Comparison of ENCODE assay signal across 13 cellular contexts in genomic region chr18:7307586-7307985, GRCh38.
DNase-seq lines count a peak whose midpoint lies in the region; ATAC-seq and TF ChIP-seq lines count a peak whose summit lies in the region.
"Had no signal": no experiment of that assay in that cellular context is flagged by ENCODE, and none has a peak within 500 bp of the region (broad histone marks: within the 10 kb centered on the region; RNA-seq: fewer than 3 reads in every experiment).

No MANE protein-coding gene starts in this region.

- H3F3A ChIP-seq in neural progenitor cell (ENCODE audit: low read depth) = no peaks in the 10 kb centered on the region

- no peaks in the 10 kb centered on the region for H3K36me3 Mint-ChIP-seq in neural progenitor cell
- H3K36me3 Mint-ChIP-seq: CD4-positive, CD25-positive, alpha-beta regulatory T cell had no signal

- H3K4me1 ChIP-seq in right atrium auricular region (peaks cover 0 to 3% of the 10 kb centered on the region in 2 donors), left ventricle myocardium inferior (peaks cover 10% of the 10 kb centered on the region), neural progenitor cell (peaks cover 6% of the 10 kb centered on the region), sigmoid colon (peaks cover 0 to 18% (median 17%) of the 10 kb centered on the region in 4 donors), tibial artery (peaks cover 0 to 4% (median 0%) of the 10 kb centered on the region in 4 donors)
- H3K4me1 ChIP-seq: BLaER1 treated with 17β-estradiol and CSF1 and Interleukin-3, amounts not matched to agents 10 nM and 100 nM had no signal

- H3K36me3 ChIP-seq in right atrium auricular region = no peaks in the 10 kb centered on the region
- H3K36me3 ChIP-seq in left ventricle myocardium inferior = no peaks in the 10 kb centered on the region
- H3K36me3 ChIP-seq in neural progenitor cell = no peaks in the 10 kb centered on the region
- no peaks in the 10 kb centered on the region for H3K36me3 ChIP-seq in sigmoid colon
- H3K36me3 ChIP-seq in tibial artery = no peaks in the 10 kb centered on the region
- H3K36me3 ChIP-seq: BLaER1 treated with 17β-estradiol and CSF1 and Interleukin-3, amounts not matched to agents 10 nM and 100 nM had no signal

- H3K4me3 ChIP-seq in right atrium auricular region (no peak overlapping the region), left ventricle myocardium inferior (no peak overlapping the region), neural progenitor cell (no peak overlapping the region), sigmoid colon (no peak overlapping the region), tibial artery (no peak overlapping the region)
- H3K4me3 ChIP-seq: BLaER1 treated with 17β-estradiol and CSF1 and Interleukin-3, amounts not matched to agents 10 nM and 100 nM; GM23248 had no signal

- H3K9me3 Mint-ChIP-seq in neural progenitor cell = peaks cover 6% of the 10 kb centered on the region

- no peak overlapping the region for H3K27ac Mint-ChIP-seq in neural progenitor cell
- H3K27ac Mint-ChIP-seq: CD4-positive, CD25-positive, alpha-beta regulatory T cell had no signal

- no peak overlapping the region for H3K4me2 ChIP-seq in neural progenitor cell
- H3K4me2 ChIP-seq: BLaER1 treated with 17β-estradiol and CSF1 and Interleukin-3, amounts not matched to agents 10 nM and 100 nM had no signal

- no peak overlapping the region for H3K4me3 Mint-ChIP-seq in neural progenitor cell
- H3K4me3 Mint-ChIP-seq: CD4-positive, CD25-positive, alpha-beta regulatory T cell had no signal

- peaks cover 0 to 1% of the 10 kb centered on the region in 2 donors for H3K9me3 ChIP-seq in right atrium auricular region
- H3K9me3 ChIP-seq in left ventricle myocardium inferior (replicated peaks) = peaks cover 5% of the 10 kb centered on the region
- no peaks in the 10 kb centered on the region for H3K9me3 ChIP-seq in neural progenitor cell (ENCODE audit: low read depth)
- H3K9me3 ChIP-seq in sigmoid colon = no peaks in the 10 kb centered on the region
- peaks cover 0 to 6% (median 6%) of the 10 kb centered on the region in 3 donors for H3K9me3 ChIP-seq in tibial artery

- H3K9ac ChIP-seq in neural progenitor cell = no peak overlapping the region
- H3K9ac ChIP-seq: BLaER1 treated with 17β-estradiol and CSF1 and Interleukin-3, amounts not matched to agents 10 nM and 100 nM; GM23248 had no signal

- intact Hi-C loops in left ventricle myocardium inferior (cut with micrococcal nuclease) (no loop called here), sigmoid colon (cut with DNase I) (no loop called here), tibial artery (cut with DNase I; ENCODE audit: low total_unique reads) (no loop called here)

- H3K27me3 Mint-ChIP-seq in neural progenitor cell (ENCODE audit: insufficient read depth, low read depth) = no peaks in the 10 kb centered on the region

- TF ChIP-seq POLR2A in sigmoid colon (IDR thresholded peaks at IDR 0.05) = no peak

- no peaks in the 10 kb centered on the region for H4K20me1 ChIP-seq in neural progenitor cell (ENCODE audit: low read depth)
- H4K20me1 ChIP-seq: BLaER1 treated with 17β-estradiol and CSF1 and Interleukin-3, amounts not matched to agents 10 nM and 100 nM had no signal

- no peaks in the 10 kb centered on the region for H3K27me3 ChIP-seq in right atrium auricular region
- H3K27me3 ChIP-seq in left ventricle myocardium inferior (ENCODE audit: low read depth) = no peaks in the 10 kb centered on the region
- no peaks in the 10 kb centered on the region for H3K27me3 ChIP-seq in neural progenitor cell
- no peaks in the 10 kb centered on the region for H3K27me3 ChIP-seq in sigmoid colon
- H3K27me3 ChIP-seq in tibial artery = no peaks in the 10 kb centered on the region
- H3K27me3 ChIP-seq: BLaER1 treated with 17β-estradiol and CSF1 and Interleukin-3, amounts not matched to agents 10 nM and 100 nM had no signal

- no peaks in the 10 kb centered on the region for H3K79me2 ChIP-seq in neural progenitor cell (ENCODE audit: low read depth)

- no peak for TF ChIP-seq CTCF in right atrium auricular region (IDR thresholded peaks at IDR 0.05)
- TF ChIP-seq CTCF in left ventricle myocardium inferior (IDR thresholded peaks at IDR 0.05; ENCODE audit: borderline replicate concordance) = no peak
- TF ChIP-seq CTCF in neural progenitor cell (IDR thresholded peaks at IDR 0.05) = no peak
- no peak for TF ChIP-seq CTCF in sigmoid colon (IDR thresholded peaks at IDR 0.05)
- TF ChIP-seq CTCF in tibial artery (IDR thresholded peaks at IDR 0.05) = no peak

- DNase-seq in right atrium auricular region (ENCODE audit: low spot score) = peak; percentile 28
- DNase-seq in left ventricle myocardium inferior = no peak
- DNase-seq in neural progenitor cell (ENCODE audit: low spot score) = no peak
- no peak for DNase-seq in sigmoid colon
- no peak for DNase-seq in tibial artery
- no peak for DNase-seq in HT-29 (ENCODE audit: low spot score)
- DNase-seq: ACHN; CD4-positive, CD25-positive, alpha-beta regulatory T cell; GM23248; H7; IMR-90 had no signal

- H3K27ac ChIP-seq in right atrium auricular region (no peak overlapping the region), left ventricle myocardium inferior (replicated peaks) (no peak overlapping the region), neural progenitor cell (no peak overlapping the region), sigmoid colon (peak overlapping the region in 3 of 4 donors; percentile 12 to 53 (median 32)), tibial artery (no peak overlapping the region)
- H3K27ac ChIP-seq: BLaER1 treated with 17β-estradiol and CSF1 and Interleukin-3, amounts not matched to agents 10 nM and 100 nM; GM23248 had no signal

- no peak for TF ChIP-seq EP300 in sigmoid colon (IDR thresholded peaks at IDR 0.05)

- peaks cover 5% of the 10 kb centered on the region for H3K4me1 Mint-ChIP-seq in neural progenitor cell
- H3K4me1 Mint-ChIP-seq: CD4-positive, CD25-positive, alpha-beta regulatory T cell had no signal

- H2AFZ ChIP-seq in neural progenitor cell (replicated peaks) = peak overlapping the region; percentile 28
- H2AFZ ChIP-seq: GM23248 had no signal

- 84 to 92% methylated on average over 9 of the region's 9 CpGs for WGBS in sigmoid colon, 2 donors

- ATAC-seq in HG02885 (IDR thresholded peaks at IDR 0.05; ENCODE audit: poor library complexity, unreplicated experiment) = no peak

Comparison
In these comparisons a context has a peak if more than half of its experiments do, and no peak if none do; other contexts are left out.
1. H3K27ac ChIP-seq: peak in sigmoid colon (3 of 4); none in right atrium auricular region (0 of 2), left ventricle myocardium inferior (single experiment), neural progenitor cell (single experiment) and tibial artery (0 of 2).